In genomic region chr4:152094851-152095700, GRCh38 we compare ENCODE assay signal across 11 cellular contexts.
DNase-seq lines count a peak whose midpoint lies in the region; ATAC-seq, FAIRE-seq and TF ChIP-seq lines count a peak whose summit lies in the region.
"Had no signal": no experiment of that assay in that cellular context is flagged by ENCODE, and none has a peak within 500 bp of the region (broad histone marks: within the 10 kb centered on the region; RNA-seq: fewer than 3 reads in every experiment).

No MANE protein-coding gene starts in this region.

- no peak for TF ChIP-seq CTCF in chondrocyte (IDR thresholded peaks at IDR 0.05)

- H3K4me1 Mint-ChIP-seq in activated naive CD4-positive, alpha-beta T cell treated with anti-CD3 and anti-CD28 coated beads, Interleukin-2, amount 50 U/mL, for 24 hours = peaks cover 80% of the 10 kb centered on the region
- H3K4me1 Mint-ChIP-seq in chondrocyte (ENCODE audit: low read depth) = peaks cover 13% of the 10 kb centered on the region

- DNase-seq in activated naive CD4-positive, alpha-beta T cell treated with anti-CD3 and anti-CD28 coated beads, Interleukin-2, amount 50 U/mL, for 16 hours = no peak
- DNase-seq in NCI-H2081 treated with DMSO at 0.1 percent for 48 hours (lab: John Stamatoyannopoulos, UW) (peak; percentile 50), astrocyte of the hippocampus (ENCODE audit: low read depth, low spot score) (peak; percentile 75), small intestine (peak; percentile 12), chondrocyte (ENCODE audit: low spot score) (no peak)
- DNase-seq: activated T-cell treated with anti-CD3 and anti-CD28 coated beads, Interleukin-2, amount 50 U/mL, for 4 hours; NCI-H187 had no signal

- H3K27ac Mint-ChIP-seq in activated naive CD4-positive, alpha-beta T cell treated with anti-CD3 and anti-CD28 coated beads, Interleukin-2, amount 50 U/mL, for 24 hours = peak overlapping the region; percentile 48
- H3K27ac Mint-ChIP-seq in chondrocyte (ENCODE audit: unreplicated experiment) = no peak overlapping the region

- H3K27ac ChIP-seq in small intestine (ENCODE audit: low read depth in 1 of 2, low read length in 1 of 2) = no peak overlapping the region

- ATAC-seq in HG03108 (IDR thresholded peaks at IDR 0.05; ENCODE audit: unreplicated experiment) (no peak), HG03039 (IDR thresholded peaks at IDR 0.05; ENCODE audit: unreplicated experiment) (no peak)

- 39 to 65% (median 48%) methylated on average over 8 of the region's 8 CpGs for WGBS in small intestine, 3 donors

- no peaks in the 10 kb centered on the region for H3K4me1 ChIP-seq in small intestine (ENCODE audit: control insufficient read depth in 2 of 2, insufficient read depth in 1 of 2, low read depth in 1 of 2, low read length in 1 of 2)

- H3K9me3 Mint-ChIP-seq in activated naive CD4-positive, alpha-beta T cell treated with anti-CD3 and anti-CD28 coated beads, Interleukin-2, amount 50 U/mL, for 24 hours = no peaks in the 10 kb centered on the region
- no peaks in the 10 kb centered on the region for H3K9me3 Mint-ChIP-seq in chondrocyte (ENCODE audit: low read depth)
- H3K9me3 Mint-ChIP-seq: activated T-cell treated with anti-CD3 and anti-CD28 coated beads, Interleukin-2, amount 50 U/mL, for 4 hours had no signal

- no peak overlapping the region for H3K4me3 ChIP-seq in small intestine (ENCODE audit: low read depth in 1 of 2, low read length in 2 of 2)

- FAIRE-seq in small intestine (lab: Jason Lieb, UNC) = no peak
- FAIRE-seq: GM18507 had no signal

- H3K4me3 Mint-ChIP-seq in activated naive CD4-positive, alpha-beta T cell treated with anti-CD3 and anti-CD28 coated beads, Interleukin-2, amount 50 U/mL, for 24 hours = peak overlapping the region; percentile 1
- no peak overlapping the region for H3K4me3 Mint-ChIP-seq in chondrocyte (ENCODE audit: unreplicated experiment)
- H3K4me3 Mint-ChIP-seq: activated T-cell treated with anti-CD3 and anti-CD28 coated beads, Interleukin-2, amount 50 U/mL, for 4 hours had no signal

- H3K9me3 ChIP-seq in small intestine (ENCODE audit: control insufficient read depth, low read depth) = no peaks in the 10 kb centered on the region

- no peaks in the 10 kb centered on the region for H3K27me3 Mint-ChIP-seq in activated naive CD4-positive, alpha-beta T cell treated with anti-CD3 and anti-CD28 coated beads, Interleukin-2, amount 50 U/mL, for 24 hours
- no peaks in the 10 kb centered on the region for H3K27me3 Mint-ChIP-seq in chondrocyte (ENCODE audit: low read depth)

- H3K27me3 ChIP-seq in small intestine (ENCODE audit: control insufficient read depth in 2 of 2, insufficient read depth in 2 of 2, low read length in 2 of 2) = no peaks in the 10 kb centered on the region

- H3K36me3 ChIP-seq in small intestine (ENCODE audit: control insufficient read depth in 2 of 2, insufficient read depth in 2 of 2, low read length in 2 of 2) = no peaks in the 10 kb centered on the region

- peaks cover 3% of the 10 kb centered on the region for H3K36me3 Mint-ChIP-seq in activated naive CD4-positive, alpha-beta T cell treated with anti-CD3 and anti-CD28 coated beads, Interleukin-2, amount 50 U/mL, for 24 hours
- H3K36me3 Mint-ChIP-seq in chondrocyte (ENCODE audit: low read depth) = peaks cover 1% of the 10 kb centered on the region

Comparison
In these comparisons a context has a peak if more than half of its experiments do, and no peak if none do; other contexts are left out.
1. DNase-seq: peak in NCI-H2081 treated with DMSO at 0.1 percent for 48 hours (single experiment), astrocyte of the hippocampus (single experiment) and small intestine (single experiment); none in activated naive CD4-positive, alpha-beta T cell treated with anti-CD3 and anti-CD28 coated beads, Interleukin-2, amount 50 U/mL, for 16 hours (single experiment) and chondrocyte (single experiment).